ENCODE assay signal across 8 cellular contexts in the genomic region with DNA sequence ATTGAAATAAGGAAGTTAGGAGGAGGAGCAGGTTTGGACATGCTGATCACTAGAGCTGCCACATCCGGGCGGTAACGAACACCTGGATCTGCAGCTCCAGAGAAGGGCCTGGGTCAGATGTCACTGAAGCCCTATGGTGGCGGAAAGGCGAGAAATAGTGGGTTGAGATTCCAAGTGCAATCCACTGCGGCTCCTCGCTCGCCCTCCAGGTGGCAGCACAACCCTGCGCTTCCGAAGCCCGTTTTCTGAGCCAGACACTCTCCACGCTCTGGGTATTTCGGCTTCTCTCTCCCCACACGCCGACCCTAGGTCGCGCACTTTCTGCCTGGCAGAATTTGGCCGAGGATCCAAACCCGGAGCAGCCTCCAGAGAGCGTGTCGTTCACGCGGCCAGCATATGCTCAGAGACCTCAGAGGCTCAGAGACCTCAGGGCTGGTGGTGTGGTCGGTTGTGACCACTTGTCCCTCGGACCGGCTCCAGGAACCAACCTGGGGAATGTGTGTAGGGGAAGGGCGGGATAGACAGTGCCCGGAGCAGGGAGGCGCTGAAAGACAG. TPM values are rescaled to one million over a fixed set of nuclear protein-coding genes. Genes with fewer than 3 reads are reported as not detected.
A peak's percentile ranks its signal among the peaks of the same experiment; 100 is the strongest.
DNase-seq lines count a peak whose midpoint lies in the region; ATAC-seq and TF ChIP-seq lines count a peak whose summit lies in the region.

No MANE protein-coding gene starts in this region.

- H3K4me1 ChIP-seq in body of pancreas (peaks cover 24% of the 10 kb centered on the region), iPS DF 6.9 (ENCODE audit: control insufficient read depth, insufficient read depth, low read length) (peaks cover 2% of the 10 kb centered on the region), gastrocnemius medialis (peaks cover 31 to 33% of the 10 kb centered on the region in 2 donors)

- 0 to 1% methylated on average over 17 to 29 of the region's 29 CpGs for WGBS in body of pancreas, 2 donors
- WGBS in iPS DF 6.9 (ENCODE audit: insufficient coverage, insufficient read length) = no CpG with 5 or more reads among the region's 29 CpGs

- intact Hi-C loops in body of pancreas (cut with DNase I) (loop anchor here (10.0 kb wide), 1 partner anchor 216 kb away; no protein-coding TSS in a partner anchor), gastrocnemius medialis (cut with DNase I; ENCODE audit: low total_unique reads) (loop anchor here (1.0 to 5.0 kb wide), 5 partner anchors 16 to 872 kb away; a partner anchor contains a TSS)

- H3K4me3 ChIP-seq in body of pancreas (no peak overlapping the region), iPS DF 6.9 (ENCODE audit: low read length) (peak overlapping the region; percentile 28; the same call in 1 of the 2 replicates), gastrocnemius medialis (peak overlapping the region; percentile 70 to 80 (median 76))

- in situ Hi-C loops in gastrocnemius medialis (cut with MboI; ENCODE audit: low sequenced_read_pairs in 4 of 4) = no loop called here

- peak; percentile 82 to 98 (median 97) for TF ChIP-seq CTCF in body of pancreas (IDR thresholded peaks at IDR 0.05)
- TF ChIP-seq CTCF in gastrocnemius medialis (IDR thresholded peaks at IDR 0.05 in 4 of 5, conservative IDR thresholded peaks at IDR 0.05 in 1 of 5) = peak; percentile 95 to 99 (median 98)

- H3K27ac ChIP-seq in body of pancreas = peak overlapping the region; percentile 42 to 79 (median 70)
- H3K27ac ChIP-seq in iPS DF 6.9 (ENCODE audit: low read length) = no peak overlapping the region
- H3K27ac ChIP-seq in gastrocnemius medialis = peak overlapping the region; percentile 95 to 100 (median 98)

- ATAC-seq in HG02623 (IDR thresholded peaks at IDR 0.05; ENCODE audit: unreplicated experiment) (peak; percentile 47), body of pancreas (peak; percentile 85), gastrocnemius medialis (peak; percentile 50 to 53), HG02973 (IDR thresholded peaks at IDR 0.05; ENCODE audit: unreplicated experiment) (no peak)

- H3K36me3 ChIP-seq in body of pancreas (replicated peaks in 1 of 2; ENCODE audit: insufficient read depth in 1 of 2, low read depth in 2 of 2) (no peaks in the 10 kb centered on the region), iPS DF 6.9 (ENCODE audit: control insufficient read depth, insufficient read depth, low read length) (peaks cover 10% of the 10 kb centered on the region; the same call in 1 of the 2 replicates), gastrocnemius medialis (peaks cover 0 to 15% of the 10 kb centered on the region in 2 donors)

- H3K27me3 ChIP-seq in body of pancreas (no peaks in the 10 kb centered on the region), iPS DF 6.9 (ENCODE audit: control insufficient read depth, insufficient read depth, low read length) (no peaks in the 10 kb centered on the region), gastrocnemius medialis (no peaks in the 10 kb centered on the region)

- TF ChIP-seq POLR2A in body of pancreas (IDR thresholded peaks at IDR 0.05) (no peak), gastrocnemius medialis (IDR thresholded peaks at IDR 0.05) (peak; percentile 51)

- H3K9me3 ChIP-seq in body of pancreas (no peaks in the 10 kb centered on the region), iPS DF 6.9 (ENCODE audit: control insufficient read depth, insufficient read depth, low read length) (no peaks in the 10 kb centered on the region), gastrocnemius medialis (no peaks in the 10 kb centered on the region)

- DNase-seq in EH (ENCODE audit: low read depth) = peak; percentile 78
- DNase-seq in NCI-H1930 (lab: John Stamatoyannopoulos, UW) = peak; percentile 65 to 83
- peak; percentile 86 for DNase-seq in UCSD-AML1 (lab: John Stamatoyannopoulos, UW; ENCODE audit: unreplicated experiment)
- DNase-seq in body of pancreas = peak; percentile 84 to 88 (median 86)
- DNase-seq in iPS DF 6.9 (ENCODE audit: low read depth, low spot score) = no peak
- DNase-seq in gastrocnemius medialis = peak; percentile 83 to 91

RNA-seq across cellular contexts. Expression of a gene that starts 0.9 kb away (rescaled TPM):
- total RNA-seq in body of pancreas (10 to 100 TPM in 1 of 2 donors, 1 to 10 TPM in 1; 1.3 to 10.5 TPM), gastrocnemius medialis (100 to 1,000 TPM; 148 to 310 (median 227) TPM)

RNA-seq across cellular contexts. Expression of a gene that starts 13.8 kb away (rescaled TPM):
- total RNA-seq in body of pancreas = 1 to 10 TPM in 1 of 2 donors, under 1 TPM in 1; 0.26 to 1.3 TPM
- total RNA-seq in gastrocnemius medialis = 1 to 10 TPM in 1 of 4 donors, under 1 TPM in 2, not detected in 1; 0.42 to 2.2 (median 0.46) TPM

RNA-seq across cellular contexts. Expression of a gene that starts 18.3 kb away (rescaled TPM):
- total RNA-seq in body of pancreas (10 to 100 TPM; 72.9 to 92.3 TPM), gastrocnemius medialis (1 to 10 TPM in 1 of 4 donors, under 1 TPM in 1, not detected in 2; 0.46 to 5.1 TPM)

RNA-seq across cellular contexts. Expression of a gene that starts 26.8 kb away (rescaled TPM):
- total RNA-seq in body of pancreas = 100 to 1,000 TPM in 1 of 2 donors, 10 to 100 TPM in 1; 97.0 to 134 TPM
- 100 to 1,000 TPM; 115 to 384 (median 273) TPM for total RNA-seq in gastrocnemius medialis

RNA-seq across cellular contexts. Expression of a gene that starts 28.6 kb away (rescaled TPM):
- total RNA-seq in body of pancreas = 10 to 100 TPM; 10.2 to 16.3 TPM
- total RNA-seq in gastrocnemius medialis = 10 to 100 TPM; 13.3 to 52.7 (median 26.7) TPM

Comparison
In these comparisons a context has a peak if more than half of its experiments do, and no peak if none do; other contexts are left out.
1. H3K4me3 ChIP-seq: peak in iPS DF 6.9 (single experiment) and gastrocnemius medialis (4 of 4); none in body of pancreas (0 of 2).
2. POLR2A ChIP-seq: peak in gastrocnemius medialis (2 of 2); none in body of pancreas (0 of 3).
3. RNA of a gene that starts 0.9 kb away (total RNA-seq): 148 to 310 TPM in gastrocnemius medialis; 1.3 to 10.5 TPM in body of pancreas; every median in the first group is over 10 times any median in the second.
4. RNA of a gene that starts 18.3 kb away (total RNA-seq): 72.9 to 92.3 TPM in body of pancreas; 0.46 to 5.1 TPM in gastrocnemius medialis; every median in the first group is over 10 times any median in the second.